In genomic region chr17:8375738-8376259, GRCh38 we compare ENCODE assay signal across 8 cellular contexts. TPM values are rescaled to one million over a fixed set of nuclear protein-coding genes. Genes with fewer than 3 reads are reported as not detected.
DNase-seq lines count a peak whose midpoint lies in the region; ATAC-seq and TF ChIP-seq lines count a peak whose summit lies in the region.

No MANE protein-coding gene starts in this region.

- peak overlapping the region; percentile 78 for H3K27ac Mint-ChIP-seq in activated CD8-positive, alpha-beta T cell treated with anti-CD3 and anti-CD28 coated beads, Interleukin-2, amount 10 ng/mL, durations not matched to agents 7 days and 5 days
- peak overlapping the region; percentile 98 for H3K27ac Mint-ChIP-seq in progenitor cell of endocrine pancreas

- H3K36me3 ChIP-seq in HAP-1 (replicated peaks) = peaks cover 44% of the 10 kb centered on the region

- no peaks in the 10 kb centered on the region for H3K27me3 ChIP-seq in HAP-1 (ENCODE audit: low read depth)

- POLR2A ChIA-PET in activated CD8-positive, alpha-beta T cell treated with anti-CD3 and anti-CD28 coated beads, Interleukin-2, amount 10 ng/mL, durations not matched to agents 7 days and 5 days (lab: Charles Lee) = interaction anchor here (0.6 to 1.2 kb wide), 3 partner anchors 38 to 860 kb away, joined by 3 to 5 read pairs (median 5); partner anchors contain the start of gene SLC25A35

- peak overlapping the region; percentile 90 for H3K4me3 Mint-ChIP-seq in activated CD8-positive, alpha-beta T cell treated with anti-CD3 and anti-CD28 coated beads, Interleukin-2, amount 10 ng/mL, durations not matched to agents 7 days and 5 days
- H3K4me3 Mint-ChIP-seq in progenitor cell of endocrine pancreas (ENCODE audit: low read depth) = peak overlapping the region; percentile 80

- no peaks in the 10 kb centered on the region for H3K9me3 ChIP-seq in HAP-1

- no peak for DNase-seq in AG09309 (ENCODE audit: low read depth)
- DNase-seq in HAP-1 (ENCODE audit: low spot score in 2 of 2) = peak in 1 of 2 experiments; percentile 39
- DNase-seq in activated CD8-positive, alpha-beta T cell treated with anti-CD3 and anti-CD28 coated beads, Interleukin-2, amount 10 ng/mL, durations not matched to agents 7 days and 5 days = no peak
- DNase-seq in Right ventricle myocardium superior = no peak
- peak; percentile 36 for DNase-seq in progenitor cell of endocrine pancreas (ENCODE audit: low spot score, unreplicated experiment)
- no peak for DNase-seq in NK-92 (lab: John Stamatoyannopoulos, UW; ENCODE audit: unreplicated experiment)
- no peak for DNase-seq in 8988T
- DNase-seq in epidermal melanocyte (ENCODE audit: insufficient read length, low spot score) = no peak

- peaks cover 54% of the 10 kb centered on the region for H3K4me1 Mint-ChIP-seq in activated CD8-positive, alpha-beta T cell treated with anti-CD3 and anti-CD28 coated beads, Interleukin-2, amount 10 ng/mL, durations not matched to agents 7 days and 5 days (ENCODE audit: low read depth)
- peaks cover 14% of the 10 kb centered on the region for H3K4me1 Mint-ChIP-seq in progenitor cell of endocrine pancreas (ENCODE audit: low read depth)

- intact Hi-C loops in Right ventricle myocardium superior (cut with DNase I) = no loop called here

- in situ Hi-C loops in HAP-1 (cut with MboI; ENCODE audit: low sequenced_read_pairs) = no loop called here

- no peaks in the 10 kb centered on the region for H3K27me3 Mint-ChIP-seq in activated CD8-positive, alpha-beta T cell treated with anti-CD3 and anti-CD28 coated beads, Interleukin-2, amount 10 ng/mL, durations not matched to agents 7 days and 5 days (ENCODE audit: low read depth)
- no peaks in the 10 kb centered on the region for H3K27me3 Mint-ChIP-seq in progenitor cell of endocrine pancreas

- H3K9me3 Mint-ChIP-seq in activated CD8-positive, alpha-beta T cell treated with anti-CD3 and anti-CD28 coated beads, Interleukin-2, amount 10 ng/mL, durations not matched to agents 7 days and 5 days (ENCODE audit: insufficient read depth) = no peaks in the 10 kb centered on the region
- H3K9me3 Mint-ChIP-seq in progenitor cell of endocrine pancreas (ENCODE audit: low read depth) = no peaks in the 10 kb centered on the region

- H3K36me3 Mint-ChIP-seq in activated CD8-positive, alpha-beta T cell treated with anti-CD3 and anti-CD28 coated beads, Interleukin-2, amount 10 ng/mL, durations not matched to agents 7 days and 5 days (ENCODE audit: low read depth) = peaks cover 52% of the 10 kb centered on the region
- peaks cover 28% of the 10 kb centered on the region for H3K36me3 Mint-ChIP-seq in progenitor cell of endocrine pancreas (ENCODE audit: insufficient read depth)

- ATAC-seq in activated CD8-positive, alpha-beta T cell treated with anti-CD3 and anti-CD28 coated beads, Interleukin-2, amount 10 ng/mL, durations not matched to agents 7 days and 5 days = peak; percentile 10
- ATAC-seq in Right ventricle myocardium superior (ENCODE audit: poor library complexity) = peak; percentile 14

- TF ChIP-seq CTCF in AG09309 (IDR thresholded peaks at IDR 0.05; ENCODE audit: control insufficient read depth, insufficient read depth, low read depth, low read length, missing control alignments) (no peak), progenitor cell of endocrine pancreas (IDR thresholded peaks at IDR 0.05; ENCODE audit: unreplicated experiment) (no peak)

- H3K4me3 ChIP-seq in AG09309 (ENCODE audit: control insufficient read depth, low read depth, low read length) (peak overlapping the region; percentile 60), HAP-1 (peak overlapping the region; percentile 48)

- CTCF ChIA-PET in activated CD8-positive, alpha-beta T cell treated with anti-CD3 and anti-CD28 coated beads, Interleukin-2, amount 10 ng/mL, durations not matched to agents 7 days and 5 days (lab: Charles Lee) = interaction anchor here (0.7 to 3.1 kb wide), 9 partner anchors 15 to 370 kb away, joined by 3 to 21 read pairs (median 6); partner anchors contain the start of genes ALOXE3 and SLC25A35

- H3K4me1 ChIP-seq in HAP-1 = peaks cover 10% of the 10 kb centered on the region

RNA-seq across cellular contexts. Expression of gene RPL26, which starts 7.2 kb away (rescaled TPM):
- total RNA-seq in activated CD8-positive, alpha-beta T cell treated with anti-CD3 and anti-CD28 coated beads, Interleukin-2, amount 10 ng/mL, durations not matched to agents 7 days and 5 days = 1,000 to 10,000 TPM; 1,633 to 1,747 TPM
- total RNA-seq in Right ventricle myocardium superior (939 TPM), progenitor cell of endocrine pancreas (1,699 and 1,778 TPM in 2 replicates)

RNA-seq across cellular contexts. Expression of gene RNF222, which starts 21.8 kb away (rescaled TPM):
- under 1 TPM; 0.24 to 0.29 TPM for total RNA-seq in activated CD8-positive, alpha-beta T cell treated with anti-CD3 and anti-CD28 coated beads, Interleukin-2, amount 10 ng/mL, durations not matched to agents 7 days and 5 days
- total RNA-seq in Right ventricle myocardium superior = not detected
- total RNA-seq in progenitor cell of endocrine pancreas = not detected in 2 replicates

RNA-seq across cellular contexts. Expression of gene ODF4, which starts 36.2 kb away (rescaled TPM):
- total RNA-seq in activated CD8-positive, alpha-beta T cell treated with anti-CD3 and anti-CD28 coated beads, Interleukin-2, amount 10 ng/mL, durations not matched to agents 7 days and 5 days = not detected
- not detected for total RNA-seq in Right ventricle myocardium superior
- not detected in 2 replicates for total RNA-seq in progenitor cell of endocrine pancreas

RNA-seq across cellular contexts. Expression of gene NDEL1, which starts 59.9 kb away (rescaled TPM):
- 10 to 100 TPM; 48.1 to 52.5 TPM for total RNA-seq in activated CD8-positive, alpha-beta T cell treated with anti-CD3 and anti-CD28 coated beads, Interleukin-2, amount 10 ng/mL, durations not matched to agents 7 days and 5 days
- total RNA-seq in Right ventricle myocardium superior (24.8 TPM), progenitor cell of endocrine pancreas (30.5 and 40.5 TPM in 2 replicates)
